Comparison of ENCODE assay signal across 10 cellular contexts in genomic region chr19:3054972-3055740, GRCh38. TPM values are rescaled to one million over a fixed set of nuclear protein-coding genes. Genes with fewer than 3 reads are reported as not detected.
DNase-seq lines count a peak whose midpoint lies in the region; ATAC-seq, FAIRE-seq and TF ChIP-seq lines count a peak whose summit lies in the region.
"Had no signal": no experiment of that assay in that cellular context is flagged by ENCODE, and none has a peak within 500 bp of the region (broad histone marks: within the 10 kb centered on the region; RNA-seq: fewer than 3 reads in every experiment).

No MANE protein-coding gene starts in this region.

- TF ChIP-seq POLR2A in A549 (IDR thresholded peaks at IDR 0.05; ENCODE audit: low read length): no peak

- POLR2A ChIA-PET in A549 (lab: Yijun Ruan, JAX): interaction anchor here (0.6 to 1.0 kb wide), 2 partner anchors 19 to 33 kb away, joined by 3 to 9 read pairs; no protein-coding TSS in a partner anchor

- 74% methylated on average over 11 of the region's 20 CpGs for WGBS in A549 (ENCODE audit: missing lambda C conversion rate)
- WGBS in mammary epithelial cell (ENCODE audit: low coverage, missing lambda C conversion rate): 37% methylated on average over 9 of the region's 20 CpGs

- H3K4me2 ChIP-seq in A549: peak overlapping the region; percentile 95
- H3K4me2 ChIP-seq in mammary epithelial cell (ENCODE audit: insufficient read depth, low read depth, low read length): peak overlapping the region; percentile 85

- H3K36me3 Mint-ChIP-seq in HFFc6 (ENCODE audit: low read depth): peaks cover 13% of the 10 kb centered on the region
- no peaks in the 10 kb centered on the region for H3K36me3 Mint-ChIP-seq in natural killer cell

- BruUV-seq in mammary epithelial cell (replicated peaks; lab: Mats Ljungman, UMichigan): no TSS peak

- 0 out of 5 replicates have a peak, but pooled peaks of 1 of the 2 experiments have one; percentile 25 for TF ChIP-seq EP300 in A549 (IDR thresholded peaks at IDR 0.05)

- H3K27ac ChIP-seq in A549 (peak overlapping the region; percentile 88 to 96), mammary epithelial cell (ENCODE audit: insufficient read depth, low read depth, low read length) (peak overlapping the region; percentile 9)

- peak overlapping the region; percentile 72 for H3K27ac Mint-ChIP-seq in HFFc6
- peak overlapping the region in 1 of 2 donors; percentile 31 for H3K27ac Mint-ChIP-seq in natural killer cell

- peaks cover 23% of the 10 kb centered on the region for H3K79me2 ChIP-seq in mammary epithelial cell (ENCODE audit: insufficient read depth, low read length)

- in situ Hi-C loops in mammary epithelial cell (cut with MboI; ENCODE audit: low sequenced_read_pairs in 2 of 2): no loop called here

- TF ChIP-seq RAD21 in A549 (conservative IDR thresholded peaks at IDR 0.05 in 1 of 2, IDR thresholded peaks at IDR 0.05 in 1 of 2): no peak

- TF ChIP-seq CTCF in A549 (IDR thresholded peaks at IDR 0.05): no peak
- TF ChIP-seq CTCF in HFFc6 (IDR thresholded peaks at IDR 0.05): no peak
- no peak for TF ChIP-seq CTCF in mammary epithelial cell (conservative IDR thresholded peaks at IDR 0.05 in 1 of 2, IDR thresholded peaks at IDR 0.05 in 1 of 2; ENCODE audit: extremely low read depth in 1 of 2, insufficient read depth in 1 of 2, low read depth in 1 of 2, low read length in 2 of 2)
- TF ChIP-seq CTCF in natural killer cell (IDR thresholded peaks at IDR 0.05): no peak

- dilution Hi-C loops in mammary epithelial cell (cut with HindIII; ENCODE audit: low sequenced_read_pairs): loop anchor here (5.0 to 10.0 kb wide), 3 partner anchors 47 to 180 kb away; partner anchors contain the start of gene S1PR4

- CTCF ChIA-PET in A549 (lab: Yijun Ruan, JAX): interaction anchor here (0.8 to 2.5 kb wide), 4 partner anchors 15 to 407 kb away, joined by 3 to 6 read pairs (median 4); no protein-coding TSS in a partner anchor
- CTCF ChIA-PET in mammary epithelial cell (lab: Charles Lee; ENCODE audit: low non-redundant PET): no interaction called here

- ATAC-seq in A549: peak; percentile 68 to 71
- no peak for ATAC-seq in natural killer cell
- no peak for ATAC-seq in HG03196 (IDR thresholded peaks at IDR 0.05; ENCODE audit: unreplicated experiment)
- no peak for ATAC-seq in HG03571 (IDR thresholded peaks at IDR 0.05; ENCODE audit: unreplicated experiment)

- FAIRE-seq in A549 (lab: Jason Lieb, UNC): no peak

- no peaks in the 10 kb centered on the region for H4K20me1 ChIP-seq in mammary epithelial cell (ENCODE audit: insufficient read depth, low read length)

- intact Hi-C loops in mammary epithelial cell (cut with micrococcal nuclease) (loop anchor here (1.0 to 5.0 kb wide), 3 partner anchors 20 to 132 kb away; partner anchors contain the start of genes NCLN and TLE6), natural killer cell (cut with micrococcal nuclease) (no loop called here)

- H3K9me3 Mint-ChIP-seq in HFFc6 (no peaks in the 10 kb centered on the region), natural killer cell (no peaks in the 10 kb centered on the region)

- H2AFZ ChIP-seq in mammary epithelial cell (ENCODE audit: low read depth, low read length): no peak overlapping the region

- no peaks in the 10 kb centered on the region for H3K36me3 ChIP-seq in mammary epithelial cell (ENCODE audit: insufficient read depth, low read length)

- H3K9ac ChIP-seq in mammary epithelial cell (ENCODE audit: insufficient read depth, low read length): no peak overlapping the region

- H3K4me1 Mint-ChIP-seq in HFFc6 (ENCODE audit: low read depth) (peaks cover 14% of the 10 kb centered on the region), natural killer cell (peaks cover 11 to 45% of the 10 kb centered on the region in 2 donors)

- H3K9me3 ChIP-seq in A549 (no peaks in the 10 kb centered on the region), mammary epithelial cell (replicated peaks; ENCODE audit: insufficient read depth, low read length) (no peaks in the 10 kb centered on the region)

- peak overlapping the region; percentile 39 for H3K4me3 ChIP-seq in A549
- peak overlapping the region in 2 of 3 experiments; percentile 7 to 29 for H3K4me3 ChIP-seq in mammary epithelial cell (replicated peaks in 1 of 3; ENCODE audit: insufficient read depth in 1 of 3, low read depth in 2 of 3, low read length in 3 of 3)

- peaks cover 63% of the 10 kb centered on the region for H3K4me1 ChIP-seq in A549
- peaks cover 51% of the 10 kb centered on the region for H3K4me1 ChIP-seq in mammary epithelial cell (ENCODE audit: insufficient read depth, low read length)

- no peaks in the 10 kb centered on the region for H3K27me3 ChIP-seq in mammary epithelial cell (ENCODE audit: insufficient read depth, low read length)

- peaks cover 3% of the 10 kb centered on the region for H3K27me3 Mint-ChIP-seq in HFFc6 (ENCODE audit: insufficient read depth)
- H3K27me3 Mint-ChIP-seq in natural killer cell (ENCODE audit: low read depth in 2 of 2): no peaks in the 10 kb centered on the region

- DNase-seq in A549 (ENCODE audit: low read depth in 1 of 2, low spot score in 1 of 2) (peak; percentile 56 to 78), HFFc6 (no peak), mammary epithelial cell (peak; percentile 86), natural killer cell (no peak), HCEC 1CT (no peak), ureter (ENCODE audit: low spot score) (no peak)
- DNase-seq: stimulated activated CD4-positive, alpha-beta T cell treated with anti-CD3 and anti-CD28 coated beads, Interleukin-4, amount 100 ng/mL, for 24 hours had no signal

- H3K4me3 Mint-ChIP-seq in HFFc6: no peak overlapping the region
- peak overlapping the region; percentile 26 for H3K4me3 Mint-ChIP-seq in natural killer cell

TF ChIP-seq in A549, 52 proteins besides CTCF, POLR2A, EP300 and RAD21 (continues in another document):
- TF ChIP-seq PBX3 (IDR thresholded peaks at IDR 0.05): peak; percentile 70

RNA-seq across cellular contexts. Expression of gene TLE5, which starts 7.1 kb away (rescaled TPM):
- polyA plus RNA-seq in A549 (2011; rRNA removed): 171 and 183 TPM in 2 replicates
- 223 and 303 TPM in 2 replicates for polyA plus RNA-seq in A549 (2012; cell fraction: cytosol; rRNA removed)
- polyA plus RNA-seq in A549 (2012; cell fraction: nucleus; rRNA removed): 251 and 276 TPM in 2 replicates
- 191 to 231 TPM (median 216 TPM) in 3 replicates for polyA plus RNA-seq in A549 (2017; fragmentation: RNase III; extraction: RNeasy Plus Mini Kit Qiagen cat#74134 plus additional on column Dnase treatment)
- 235 and 240 TPM in 2 replicates for polyA minus RNA-seq in A549 (2011; rRNA and poly(A)+ RNA removed)
- total RNA-seq in HFFc6 (2021; fragmentation: NEBNext Ultra II Directional; extraction: Animal tissue kit (Norgen Biotek cat#: 25700)): 100 to 1,000 TPM; 332 to 383 (median 356) TPM
- total RNA-seq in mammary epithelial cell: 100 to 1,000 TPM; 348 to 349 TPM
- 370 TPM for polyA plus RNA-seq in mammary epithelial cell
- 319 TPM for polyA minus RNA-seq in mammary epithelial cell
- total RNA-seq in natural killer cell: 1,000 to 10,000 TPM in 1 of 3 donors, 100 to 1,000 TPM in 2; 943 to 1,012 (median 968) TPM
- total RNA-seq in ureter: 623 TPM

RNA-seq across cellular contexts. Expression of gene TLE2, which starts 26.1 kb away (rescaled TPM):
- 2.1 and 2.7 TPM in 2 replicates for polyA plus RNA-seq in A549 (2011; rRNA removed)
- 1.8 and 2.9 TPM in 2 replicates for polyA plus RNA-seq in A549 (2012; cell fraction: cytosol; rRNA removed)
- polyA plus RNA-seq in A549 (2012; cell fraction: nucleus; rRNA removed): 8.3 and 9.3 TPM in 2 replicates
- polyA plus RNA-seq in A549 (2017; fragmentation: RNase III; extraction: RNeasy Plus Mini Kit Qiagen cat#74134 plus additional on column Dnase treatment): 1.9 to 3.1 TPM (median 2.6 TPM) in 3 replicates
- 2.1 and 2.4 TPM in 2 replicates for polyA minus RNA-seq in A549 (2011; rRNA and poly(A)+ RNA removed)
- total RNA-seq in HFFc6 (2021; fragmentation: NEBNext Ultra II Directional; extraction: Animal tissue kit (Norgen Biotek cat#: 25700)): under 1 TPM in 4 of 6 experiments, not detected in 2; 0.15 to 0.67 (median 0.46) TPM
- 1 to 10 TPM; 4.8 to 7.2 TPM for total RNA-seq in mammary epithelial cell
- polyA plus RNA-seq in mammary epithelial cell: 0.87 TPM
- polyA minus RNA-seq in mammary epithelial cell: 0.78 TPM
- total RNA-seq in natural killer cell: 1 to 10 TPM; 6.1 to 8.8 (median 8.2) TPM
- total RNA-seq in ureter: 95.2 TPM
- total RNA-seq: RPMI7951 had no signal

RNA-seq across cellular contexts. Expression of gene GNA11, which starts 39.0 kb away (rescaled TPM):
- 5.5 and 8.6 TPM in 2 replicates for polyA plus RNA-seq in A549 (2011; rRNA removed)
- polyA plus RNA-seq in A549 (2012; cell fraction: cytosol; rRNA removed): 24.3 and 29.2 TPM in 2 replicates
- 26.9 and 28.9 TPM in 2 replicates for polyA plus RNA-seq in A549 (2012; cell fraction: nucleus; rRNA removed)
- 29.0 to 32.8 TPM (median 30.5 TPM) in 3 replicates for polyA plus RNA-seq in A549 (2017; fragmentation: RNase III; extraction: RNeasy Plus Mini Kit Qiagen cat#74134 plus additional on column Dnase treatment)
- polyA minus RNA-seq in A549 (2011; rRNA and poly(A)+ RNA removed): 6.7 and 19.2 TPM in 2 replicates
- total RNA-seq in HFFc6 (2021; fragmentation: NEBNext Ultra II Directional; extraction: Animal tissue kit (Norgen Biotek cat#: 25700)): 10 to 100 TPM; 72.0 to 86.0 (median 77.6) TPM
- total RNA-seq in mammary epithelial cell: 10 to 100 TPM; 68.1 to 91.4 TPM
- polyA plus RNA-seq in mammary epithelial cell: 67.4 TPM
- 86.9 TPM for polyA minus RNA-seq in mammary epithelial cell
- total RNA-seq in natural killer cell: under 1 TPM; 0.24 to 0.60 (median 0.29) TPM
- 68.5 TPM for total RNA-seq in ureter

Comparison
In these comparisons a context has a peak if more than half of its experiments do, and no peak if none do; other contexts are left out.
1. ATAC-seq: peak in A549 (2 of 2); none in natural killer cell (0 of 3), HG03196 (single experiment) and HG03571 (single experiment).
2. DNase-seq: peak in A549 (2 of 2) and mammary epithelial cell (single experiment); none in HFFc6 (single experiment), natural killer cell (single experiment), HCEC 1CT (single experiment) and ureter (single experiment).
3. RNA of gene GNA11, which starts 39.0 kb away (total RNA-seq): 68.1 to 91.4 TPM in mammary epithelial cell, 72.0 to 86.0 TPM in HFFc6 and 68.5 TPM in ureter (single experiment); 0.24 to 0.60 TPM in natural killer cell; every median in the first group is over 10 times any median in the second.